Comparison of ENCODE assay signal across 2 cellular contexts in the genomic region with DNA sequence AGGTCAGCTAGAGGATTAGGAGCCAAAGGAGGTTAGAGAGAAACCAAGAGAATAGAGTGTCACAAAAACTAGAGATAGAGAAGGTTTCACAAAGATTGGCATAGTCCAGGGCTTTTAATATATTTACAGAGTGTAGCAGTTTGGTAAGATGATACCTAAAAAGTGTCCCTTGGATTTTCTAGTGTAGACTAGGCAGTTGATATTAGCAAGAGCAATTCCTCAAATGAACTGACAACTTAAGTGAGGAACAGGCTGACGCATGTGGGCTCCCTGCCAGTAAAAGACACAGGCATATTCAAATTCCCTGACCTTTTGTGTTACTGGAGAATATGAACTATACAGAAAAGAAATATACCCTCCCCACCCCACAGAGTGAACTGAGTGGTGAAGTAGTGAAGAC.
TF ChIP-seq lines count a peak whose summit lies in the region.

No MANE protein-coding gene starts in this region.

TF ChIP-seq in HepG2, 621 proteins besides CTCF, POLR2A, EP300 and RAD21:
- TF ChIP-seq ZNF101 (CRISPR knock-in tag; IDR thresholded peaks at IDR 0.05; ENCODE audit: borderline replicate concordance, low read depth) (no peak), ZNF792 (CRISPR knock-in tag; IDR thresholded peaks at IDR 0.05) (no peak), ZNF264 (CRISPR knock-in tag; IDR thresholded peaks at IDR 0.05) (no peak), SIX1 (CRISPR knock-in tag; IDR thresholded peaks at IDR 0.05; ENCODE audit: borderline replicate concordance) (no peak), ZNF253 (CRISPR knock-in tag; IDR thresholded peaks at IDR 0.05; ENCODE audit: borderline replicate concordance) (no peak), ZSCAN25 (CRISPR knock-in tag; IDR thresholded peaks at IDR 0.05) (no peak), KAT2B (IDR thresholded peaks at IDR 0.05; ENCODE audit: borderline replicate concordance, low read depth, low read length) (no peak), NR2F6 (IDR thresholded peaks at IDR 0.05) (no peak), NR2F6 (CRISPR knock-in tag; IDR thresholded peaks at IDR 0.05) (no peak)
- TF ChIP-seq, protein P1, sequence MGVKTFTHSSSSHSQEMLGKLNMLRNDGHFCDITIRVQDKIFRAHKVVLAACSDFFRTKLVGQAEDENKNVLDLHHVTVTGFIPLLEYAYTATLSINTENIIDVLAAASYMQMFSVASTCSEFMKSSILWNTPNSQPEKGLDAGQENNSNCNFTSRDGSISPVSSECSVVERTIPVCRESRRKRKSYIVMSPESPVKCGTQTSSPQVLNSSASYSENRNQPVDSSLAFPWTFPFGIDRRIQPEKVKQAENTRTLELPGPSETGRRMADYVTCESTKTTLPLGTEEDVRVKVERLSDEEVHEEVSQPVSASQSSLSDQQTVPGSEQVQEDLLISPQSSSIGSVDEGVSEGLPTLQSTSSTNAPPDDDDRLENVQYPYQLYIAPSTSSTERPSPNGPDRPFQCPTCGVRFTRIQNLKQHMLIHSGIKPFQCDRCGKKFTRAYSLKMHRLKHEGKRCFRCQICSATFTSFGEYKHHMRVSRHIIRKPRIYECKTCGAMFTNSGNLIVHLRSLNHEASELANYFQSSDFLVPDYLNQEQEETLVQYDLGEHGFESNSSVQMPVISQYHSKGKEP (CRISPR knock-in tag; IDR thresholded peaks at IDR 0.05), result no peak
TF ChIP-seq in HepG2: peak in this region for 0.

TF ChIP-seq in SK-N-SH, 30 proteins besides CTCF, POLR2A, EP300 and RAD21:
- TF ChIP-seq JUND (IDR thresholded peaks at IDR 0.05) (0 out of 2 replicates have a peak, but pooled peaks have one; percentile 30), TCF12 (IDR thresholded peaks at IDR 0.05) (peak; percentile 42; the same call in 1 of the 2 replicates), FOXM1 (IDR thresholded peaks at IDR 0.05; ENCODE audit: low read depth) (no peak), NFIC (IDR thresholded peaks at IDR 0.05; ENCODE audit: borderline replicate concordance) (peak; percentile 75), RXRA (IDR thresholded peaks at IDR 0.05; ENCODE audit: borderline replicate concordance, low read depth) (no peak)
- TF ChIP-seq, protein P2, sequence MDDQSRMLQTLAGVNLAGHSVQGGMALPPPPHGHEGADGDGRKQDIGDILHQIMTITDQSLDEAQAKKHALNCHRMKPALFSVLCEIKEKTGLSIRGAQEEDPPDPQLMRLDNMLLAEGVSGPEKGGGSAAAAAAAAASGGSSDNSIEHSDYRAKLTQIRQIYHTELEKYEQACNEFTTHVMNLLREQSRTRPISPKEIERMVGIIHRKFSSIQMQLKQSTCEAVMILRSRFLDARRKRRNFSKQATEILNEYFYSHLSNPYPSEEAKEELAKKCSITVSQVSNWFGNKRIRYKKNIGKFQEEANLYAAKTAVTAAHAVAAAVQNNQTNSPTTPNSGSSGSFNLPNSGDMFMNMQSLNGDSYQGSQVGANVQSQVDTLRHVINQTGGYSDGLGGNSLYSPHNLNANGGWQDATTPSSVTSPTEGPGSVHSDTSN (IDR thresholded peaks at IDR 0.05), result peak; percentile 84
TF ChIP-seq in SK-N-SH: peak in this region for 4.
